Comparison of ENCODE assay signal across 19 cellular contexts in genomic region chr10:43061764-43062163, GRCh38. TPM values are rescaled to one million over a fixed set of nuclear protein-coding genes. Genes with fewer than 3 reads are reported as not detected.
DNase-seq lines count a peak whose midpoint lies in the region; ATAC-seq, FAIRE-seq and TF ChIP-seq lines count a peak whose summit lies in the region.
"Had no signal": no experiment of that assay in that cellular context is flagged by ENCODE, and none has a peak within 500 bp of the region (broad histone marks: within the 10 kb centered on the region; RNA-seq: fewer than 3 reads in every experiment).

No MANE protein-coding gene starts in this region.

- H2AK5ac ChIP-seq in IMR-90 (ENCODE audit: low read depth, low read length) = no peak overlapping the region

- no peak overlapping the region for H3K4me2 ChIP-seq in IMR-90 (ENCODE audit: low read depth, low read length)

- H2AK9ac ChIP-seq in IMR-90 (replicated peaks; ENCODE audit: low read depth, low read length, poor library complexity) = no peak overlapping the region

- POLR2A ChIA-PET in IMR-90 (lab: Charles Lee; ENCODE audit: unreplicated experiment) = no interaction called here

- no peak overlapping the region for H2AFZ ChIP-seq in IMR-90 (replicated peaks; ENCODE audit: low read length, poor library complexity)

- WGBS in right cardiac atrium = 84% methylated on average over 9 of the region's 9 CpGs
- 39% methylated on average over 4 of the region's 9 CpGs; no CpG with 5 or more reads in 1 of the 2 experiments for WGBS in IMR-90 (ENCODE audit: extremely low coverage in 2 of 2, insufficient read length in 1 of 2), 2 experiments

- no peak overlapping the region for H3K4me3 ChIP-seq in right cardiac atrium (ENCODE audit: low read length)
- no peak overlapping the region for H3K4me3 ChIP-seq in IMR-90 (ENCODE audit: insufficient read depth, low read depth, low read length)

- ATAC-seq in right cardiac atrium (no peak), left cardiac atrium (no peak), IMR-90 (ENCODE audit: low read depth) (no peak; the same call in 1 of the 2 replicates)

- H4K5ac ChIP-seq in IMR-90 (ENCODE audit: low read depth, low read length) = no peak overlapping the region

- no peak overlapping the region for H3K56ac ChIP-seq in IMR-90 (ENCODE audit: extremely low read depth, insufficient read depth, low read length)

- in situ Hi-C loops in IMR-90 (cut with MboI; ENCODE audit: low sequenced_read_pairs) = loop anchor here (25.0 kb wide), 1 partner anchor 174 kb away; no protein-coding TSS in a partner anchor

- intact Hi-C loops in right cardiac atrium (cut with DNase I) (no loop called here), left cardiac atrium (cut with DNase I) (no loop called here), IMR-90 (cut with micrococcal nuclease) (no loop called here)

- TF ChIP-seq CTCF in IMR-90 (conservative IDR thresholded peaks at IDR 0.05; ENCODE audit: low read depth, low read length) = no peak

- H3K27me3 ChIP-seq in right cardiac atrium (ENCODE audit: control insufficient read depth, insufficient read depth) (no peaks in the 10 kb centered on the region), IMR-90 (ENCODE audit: control insufficient read depth, insufficient read depth, low read length) (peaks cover 13% of the 10 kb centered on the region)

- peak in 2 of 3 donors; percentile 10 to 25 for DNase-seq in right cardiac atrium
- no peak for DNase-seq in left cardiac atrium
- DNase-seq in IMR-90 = peak; percentile 9
- DNase-seq in dermis blood vessel endothelial cell = peak; percentile 6
- peak; percentile 45 for DNase-seq in urothelium cell line (ENCODE audit: low spot score)
- DNase-seq in kidney tubule cell (ENCODE audit: low spot score) = no peak
- no peak for DNase-seq in GM12892 (ENCODE audit: insufficient read length)
- no peak for DNase-seq in hepatic stellate cell (ENCODE audit: low spot score)
- DNase-seq: C1 segment of cervical spinal cord; H7; MV-4-11; NCI-H1417; NCI-H2029; NCI-H2171; NCI-H446; NK-92 treated with Interleukin-12 subunit alpha and Interleukin-12 subunit beta, amount 100 ng/mL, for 24 hours had no signal

- H4K91ac ChIP-seq in IMR-90 (ENCODE audit: insufficient read depth, low read depth, low read length) = no peak overlapping the region

- H2BK120ac ChIP-seq in IMR-90 (ENCODE audit: low read depth, low read length) = no peak overlapping the region

- no peak overlapping the region for H2BK20ac ChIP-seq in IMR-90 (ENCODE audit: low read depth, low read length)

- TF ChIP-seq POLR2A in IMR-90 (IDR thresholded peaks at IDR 0.05; ENCODE audit: low read depth, low read length) (no peak), GM12892 (IDR thresholded peaks at IDR 0.05; ENCODE audit: low read depth, low read length) (no peak)

- H3K9me1 ChIP-seq in IMR-90 (ENCODE audit: insufficient read depth, low read length) = no peaks in the 10 kb centered on the region

- H3K4me1 ChIP-seq in right cardiac atrium (ENCODE audit: control insufficient read depth, insufficient read depth, low read length) (no peaks in the 10 kb centered on the region), IMR-90 (ENCODE audit: control insufficient read depth, insufficient read depth, low read length) (no peaks in the 10 kb centered on the region)

- H3K36me3 ChIP-seq in IMR-90 (ENCODE audit: control insufficient read depth, insufficient read depth, low read length) = no peaks in the 10 kb centered on the region

- no peaks in the 10 kb centered on the region for H3K79me1 ChIP-seq in IMR-90 (ENCODE audit: low read depth in 1 of 2, low read length in 2 of 2)

- H4K8ac ChIP-seq in IMR-90 (ENCODE audit: low read depth in 2 of 2, low read length in 2 of 2) = no peak overlapping the region

- no peak overlapping the region for H3K14ac ChIP-seq in IMR-90 (replicated peaks; ENCODE audit: low read depth, low read length)

- H3K27ac ChIP-seq in right cardiac atrium (ENCODE audit: low read length) (no peak overlapping the region), IMR-90 (ENCODE audit: insufficient read depth, low read length) (no peak overlapping the region)
- H3K27ac ChIP-seq: RWPE1 had no signal

- no peak overlapping the region for H3K23ac ChIP-seq in IMR-90 (ENCODE audit: low read depth, low read length)

- dilution Hi-C loops in IMR-90 (cut with HindIII; ENCODE audit: low sequenced_read_pairs, unreplicated experiment) = no loop called here

- FAIRE-seq in urothelium cell line (lab: Jason Lieb, UNC) = peak; percentile 80
- FAIRE-seq in GM12892 (lab: Jason Lieb, UNC) = no peak

- TF ChIP-seq RAD21 in IMR-90 (IDR thresholded peaks at IDR 0.05; ENCODE audit: low read length) = no peak

- no peak overlapping the region for H2BK15ac ChIP-seq in IMR-90 (ENCODE audit: low read depth, low read length)

- H3K9me3 ChIP-seq in right cardiac atrium (ENCODE audit: control insufficient read depth, low read length) (no peaks in the 10 kb centered on the region), IMR-90 (ENCODE audit: control insufficient read depth, insufficient read depth, low read length) (no peaks in the 10 kb centered on the region)

- no peak overlapping the region for H3K18ac ChIP-seq in IMR-90 (ENCODE audit: low read depth, low read length)

- H2BK5ac ChIP-seq in IMR-90 (ENCODE audit: low read depth, low read length, poor library complexity, severe bottlenecking) = no peak overlapping the region

- no peak overlapping the region for H3K4ac ChIP-seq in IMR-90 (ENCODE audit: low read depth, low read length)

- H3K9ac ChIP-seq in IMR-90 (ENCODE audit: low read depth, low read length) = no peak overlapping the region

- CTCF ChIA-PET in IMR-90 (lab: Yijun Ruan, JAX) = no interaction called here

- no peaks in the 10 kb centered on the region for H4K20me1 ChIP-seq in IMR-90 (ENCODE audit: insufficient read depth, low read length)

- BruUV-seq in IMR-90 (replicated peaks; lab: Mats Ljungman, UMichigan) = no TSS peak

TF ChIP-seq in IMR-90, 13 proteins besides CTCF, POLR2A, EP300 and RAD21:
- TF ChIP-seq CHD1 (IDR thresholded peaks at IDR 0.05; ENCODE audit: low read depth, low read length) (no peak), BHLHE40 (IDR thresholded peaks at IDR 0.05; ENCODE audit: low read depth, low read length) (no peak), USF2 (IDR thresholded peaks at IDR 0.05; ENCODE audit: low read depth, low read length) (no peak), RFX5 (IDR thresholded peaks at IDR 0.05; ENCODE audit: low read depth, low read length) (no peak), MAZ (IDR thresholded peaks at IDR 0.05; ENCODE audit: borderline replicate concordance, low read depth, low read length) (no peak), NFE2L2 (IDR thresholded peaks at IDR 0.05; ENCODE audit: low read depth, low read length) (no peak), RCOR1 (IDR thresholded peaks at IDR 0.05; ENCODE audit: insufficient replicate concordance, low read length) (no peak), SMC3 (IDR thresholded peaks at IDR 0.05; ENCODE audit: low read depth, low read length) (no peak)

RNA-seq across cellular contexts. Expression of gene RET, which starts 15.1 kb away (rescaled TPM):
- total RNA-seq in right cardiac atrium (under 1 TPM; 0.23 to 0.47 (median 0.33) TPM), left cardiac atrium (1 to 10 TPM in 1 of 2 donors, under 1 TPM in 1; 0.84 to 6.1 TPM), IMR-90 (2012; rRNA removed) (0.18 and 0.28 TPM in 2 replicates), dermis blood vessel endothelial cell (1.0 and 1.2 TPM in 2 replicates)
- polyA plus RNA-seq in right cardiac atrium (0.59 TPM), IMR-90 (2012; rRNA removed) (0.10 and 0.26 TPM in 2 replicates)
- polyA plus RNA-seq in IMR-90 (2012; cell fraction: cytosol; rRNA removed) = 0.08 and 0.24 TPM in 2 replicates
- 0.14 and 0.25 TPM in 2 replicates for polyA plus RNA-seq in IMR-90 (2012; cell fraction: nucleus; rRNA removed; ENCODE audit: low replicate concordance)
- polyA plus RNA-seq in GM12892 (2012; ENCODE audit: missing spikeins) = not detected
- total RNA-seq: LHCN-M2, SK-MEL-5 had no signal

Comparison
In these comparisons a context has a peak if more than half of its experiments do, and no peak if none do; other contexts are left out.
1. DNase-seq: peak in right cardiac atrium (2 of 3), IMR-90 (single experiment), dermis blood vessel endothelial cell (single experiment) and urothelium cell line (single experiment); none in left cardiac atrium (single experiment), kidney tubule cell (single experiment), GM12892 (single experiment) and hepatic stellate cell (single experiment).